Comparison of ENCODE assay signal across 27 cellular contexts in the genomic region with DNA sequence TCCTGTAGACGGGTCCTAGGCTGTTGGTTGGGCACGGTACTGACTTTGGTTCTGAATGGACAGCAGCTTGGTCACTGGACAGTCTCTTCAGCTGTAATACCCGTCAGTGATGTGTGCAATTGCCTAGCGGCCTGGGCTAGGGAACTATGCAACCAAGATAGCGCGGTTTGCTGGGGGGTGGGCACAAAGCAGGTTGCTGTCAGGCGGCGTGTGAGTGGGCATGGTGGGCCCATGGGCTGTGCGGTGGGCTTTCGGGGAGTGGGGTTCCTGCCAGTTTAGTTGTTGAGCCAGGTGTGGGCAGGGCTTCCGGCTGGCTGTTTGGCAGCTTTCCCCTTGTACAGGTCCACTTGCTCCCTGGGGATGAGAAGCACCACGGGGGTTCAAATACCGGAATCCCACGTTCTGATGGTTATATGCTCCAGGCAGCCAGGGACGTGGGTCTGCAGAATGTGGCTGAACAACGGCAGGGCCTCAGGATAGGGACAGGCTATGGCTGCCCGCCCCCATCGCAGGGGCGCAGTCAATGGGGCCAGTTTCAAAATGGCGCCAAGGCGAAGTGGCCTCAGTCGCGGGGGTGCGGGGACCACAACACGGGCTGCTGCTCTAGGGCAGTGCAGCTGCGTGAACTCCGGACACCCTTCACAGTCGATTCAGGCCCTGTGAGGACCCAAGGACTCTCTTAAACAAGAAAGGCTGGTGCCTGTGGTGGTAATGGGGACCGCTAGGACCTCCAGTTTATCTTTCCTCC.
"Had no signal": no experiment of that assay in that cellular context is flagged by ENCODE, and none has a peak within 500 bp of the region (broad histone marks: within the 10 kb centered on the region; RNA-seq: fewer than 3 reads in every experiment).

No MANE protein-coding gene starts in this region.

- FAIRE-seq: keratinocyte had no signal

- H3K4me3 Mint-ChIP-seq: naive thymus-derived CD8-positive, alpha-beta T cell; nephron; neural crest cell; stimulated activated memory B cell treated with anti-CD40 and anti-IgM and Interleukin-4, amounts not matched to agents 10 μg/mL and 1 μg/mL and 100 μg/mL, for 72 hours; stimulated activated naive CD8-positive, alpha-beta T cell treated with anti-CD3 and anti-CD28 coated beads, Interleukin-15, amount 100 ng/mL, for 72 hours had no signal

- ATAC-seq: left colon; left lung; naive thymus-derived CD8-positive, alpha-beta T cell; psoas muscle; right lobe of liver; stimulated activated memory B cell treated with anti-CD40 and anti-IgM and Interleukin-4, amounts not matched to agents 10 μg/mL and 1 μg/mL and 100 μg/mL, for 72 hours; stimulated activated naive CD8-positive, alpha-beta T cell treated with anti-CD3 and anti-CD28 coated beads, Interleukin-15, amount 100 ng/mL, for 72 hours had no signal

- H3K4me3 ChIP-seq: left lung, lower lobe of right lung, psoas muscle, right lobe of liver, smooth muscle cell, thyroid gland, transverse colon, uterus had no signal

- H3K4me1 ChIP-seq: left lung, lower lobe of right lung, parathyroid adenoma, psoas muscle, right lobe of liver, thyroid gland, transverse colon, uterus had no signal

- H3K36me3 Mint-ChIP-seq: naive thymus-derived CD8-positive, alpha-beta T cell; stimulated activated memory B cell treated with anti-CD40 and anti-IgM and Interleukin-4, amounts not matched to agents 10 μg/mL and 1 μg/mL and 100 μg/mL, for 72 hours had no signal

- H3K27me3 Mint-ChIP-seq: naive thymus-derived CD8-positive, alpha-beta T cell; stimulated activated memory B cell treated with anti-CD40 and anti-IgM and Interleukin-4, amounts not matched to agents 10 μg/mL and 1 μg/mL and 100 μg/mL, for 72 hours; stimulated activated naive CD8-positive, alpha-beta T cell treated with anti-CD3 and anti-CD28 coated beads, Interleukin-15, amount 100 ng/mL, for 72 hours had no signal

- H3K4me1 Mint-ChIP-seq: naive thymus-derived CD8-positive, alpha-beta T cell; nephron; neural crest cell; stimulated activated memory B cell treated with anti-CD40 and anti-IgM and Interleukin-4, amounts not matched to agents 10 μg/mL and 1 μg/mL and 100 μg/mL, for 72 hours; stimulated activated naive CD8-positive, alpha-beta T cell treated with anti-CD3 and anti-CD28 coated beads, Interleukin-15, amount 100 ng/mL, for 72 hours had no signal

- H3K4me2 ChIP-seq: smooth muscle cell had no signal

- H3K9me3 ChIP-seq: lower lobe of right lung, neutrophil, psoas muscle, right lobe of liver, thyroid gland, transverse colon, uterus had no signal

- H3K9ac ChIP-seq: parathyroid adenoma had no signal

- DNase-seq: hippocampal formation; left colon; lower lobe of right lung; mammary epithelial cell; mesenchymal stem cell; naive thymus-derived CD8-positive, alpha-beta T cell; occipital lobe; psoas muscle; right lobe of liver; stimulated activated CD4-positive, alpha-beta T cell treated with anti-CD3 and anti-CD28 coated beads, Interleukin-1b, Interleukin-23, amount 100 ng/mL, for 48 hours; stimulated activated CD4-positive, alpha-beta T cell treated with anti-CD3 and anti-CD28 coated beads, Interleukin-2, amount 100 ng/mL, for 48 hours; stimulated activated CD4-positive, alpha-beta T cell treated with anti-CD3 and anti-CD28 coated beads, Interleukin-4, amount 100 ng/mL, for 4 hours; stimulated activated CD8-positive, alpha-beta memory T cell treated with anti-CD3 and anti-CD28 coated beads, Interleukin-4, amount 100 ng/mL, for 48 hours; stimulated activated naive CD4-positive, alpha-beta T cell treated with Interleukin-2 at 50 U/mL for 16 hours; stimulated activated naive CD8-positive, alpha-beta T cell treated with anti-CD3 and anti-CD28 coated beads, Interleukin-15, amount 100 ng/mL, for 72 hours; substantia nigra; thyroid gland; transverse colon; uterus had no signal

- H3K27me3 ChIP-seq: left lung, neutrophil, right lobe of liver, thyroid gland, transverse colon, uterus had no signal

- H3K79me2 ChIP-seq: parathyroid adenoma had no signal

- H3K9me3 Mint-ChIP-seq: nephron; neural crest cell; stimulated activated memory B cell treated with anti-CD40 and anti-IgM and Interleukin-4, amounts not matched to agents 10 μg/mL and 1 μg/mL and 100 μg/mL, for 72 hours; stimulated activated naive CD8-positive, alpha-beta T cell treated with anti-CD3 and anti-CD28 coated beads, Interleukin-15, amount 100 ng/mL, for 72 hours had no signal

- H3K27ac ChIP-seq: left lung, lower lobe of right lung, neutrophil, parathyroid adenoma, psoas muscle, right lobe of liver, thyroid gland, transverse colon, uterus had no signal

- H3K36me3 ChIP-seq: left lung, lower lobe of right lung, neutrophil, right lobe of liver, thyroid gland, transverse colon, uterus had no signal

- H2AFZ ChIP-seq: parathyroid adenoma had no signal

- H3K27ac Mint-ChIP-seq: naive thymus-derived CD8-positive, alpha-beta T cell; nephron; stimulated activated memory B cell treated with anti-CD40 and anti-IgM and Interleukin-4, amounts not matched to agents 10 μg/mL and 1 μg/mL and 100 μg/mL, for 72 hours; stimulated activated naive CD8-positive, alpha-beta T cell treated with anti-CD3 and anti-CD28 coated beads, Interleukin-15, amount 100 ng/mL, for 72 hours had no signal
